ENCODE assay signal across 1 cellular context in the genomic region with DNA sequence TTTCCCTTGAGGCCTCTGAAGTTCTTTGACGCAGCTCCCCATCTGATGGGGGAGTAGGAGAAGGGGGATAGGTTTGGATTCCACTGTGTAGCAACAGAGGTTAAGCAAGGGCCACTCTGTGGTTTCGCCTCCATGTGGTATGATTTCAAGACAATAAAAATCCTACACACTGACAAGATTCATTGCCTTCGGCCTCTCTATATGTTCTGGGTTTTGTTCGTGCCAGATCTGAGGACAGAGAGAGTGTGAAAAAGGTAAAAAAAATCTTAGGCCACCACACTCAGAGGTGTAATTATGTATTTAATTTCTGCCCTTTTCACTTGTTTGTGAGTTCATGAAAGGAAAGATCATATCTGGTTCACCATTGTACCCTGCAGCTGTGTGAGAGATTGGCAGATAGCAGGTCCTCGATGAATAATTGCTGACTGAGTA.
TF ChIP-seq lines count a peak whose summit lies in the region.

No MANE protein-coding gene starts in this region.

TF ChIP-seq in GM23338, 12 proteins besides CTCF, POLR2A, EP300 and RAD21 (continued from another document):
- no peak for TF ChIP-seq NANOG (IDR thresholded peaks at IDR 0.05; ENCODE audit: borderline replicate concordance)
- TF ChIP-seq ZNF331 (CRISPR knock-in tag; IDR thresholded peaks at IDR 0.05; ENCODE audit: low read depth): no peak
